28 cellular contexts compared by ENCODE assay signal in genomic region chr1:156638596-156638995, GRCh38. TPM values are rescaled to one million over a fixed set of nuclear protein-coding genes. Genes with fewer than 3 reads are reported as not detected.
A peak's percentile ranks its signal among the peaks of the same experiment; 100 is the strongest.
DNase-seq lines count a peak whose midpoint lies in the region; ATAC-seq, FAIRE-seq and TF ChIP-seq lines count a peak whose summit lies in the region.
"Had no signal": no experiment of that assay in that cellular context is flagged by ENCODE, and none has a peak within 500 bp of the region (broad histone marks: within the 10 kb centered on the region; RNA-seq: fewer than 3 reads in every experiment).

No MANE protein-coding gene starts in this region.

- no peak overlapping the region for H2AFZ ChIP-seq in endothelial cell of umbilical vein (ENCODE audit: low read depth, low read length)
- H2AFZ ChIP-seq in neuronal stem cell (ENCODE audit: low read length) = no peak overlapping the region
- no peak overlapping the region for H2AFZ ChIP-seq in H9 (ENCODE audit: low read length)
- H2AFZ ChIP-seq: neural progenitor cell had no signal

- H2AK5ac ChIP-seq in neuronal stem cell (ENCODE audit: low read depth, low read length) (peak overlapping the region; percentile 15), H9 (ENCODE audit: insufficient read length, low read length) (no peak overlapping the region)

- WGBS in neuronal stem cell (ENCODE audit: extremely low coverage in 2 of 2, insufficient read length in 2 of 2, insufficient replicate concordance in 1 of 2), 2 donors = no CpG with 5 or more reads among the region's 5 CpGs
- WGBS in H9 (ENCODE audit: extremely low coverage, insufficient read length, low lambda C conversion rate) = no CpG with 5 or more reads among the region's 5 CpGs

- no peaks in the 10 kb centered on the region; a peak in 1 of 5 replicates for H3K9me3 Mint-ChIP-seq in H9
- H3K9me3 Mint-ChIP-seq: neural progenitor cell; stimulated activated naive CD8-positive, alpha-beta T cell treated with anti-CD3 and anti-CD28 coated beads, Interleukin-15, Interleukin-2, amounts not matched to agents 100 ng/mL and 50 ng/mL, for 24 hours had no signal

- no peak overlapping the region for H2BK120ac ChIP-seq in neuronal stem cell (ENCODE audit: low read depth, low read length)
- H2BK120ac ChIP-seq in H9 (ENCODE audit: low read depth, low read length, poor library complexity, severe bottlenecking) = no peak overlapping the region

- no peak for ATAC-seq in upper lobe of right lung
- ATAC-seq: activated CD8-positive, alpha-beta T cell treated with anti-CD3 and anti-CD28 coated beads, Interleukin-2, amount 10 ng/mL, durations not matched to agents 7 days and 5 days had no signal

- H3K56ac ChIP-seq in H9 (ENCODE audit: insufficient read length, low read depth, low read length) = no peak overlapping the region

- peaks cover 93% of the 10 kb centered on the region for H3K27me3 Mint-ChIP-seq in H9 (ENCODE audit: low read depth)

- H2BK20ac ChIP-seq in H9 (ENCODE audit: low read depth, low read length, poor library complexity, severe bottlenecking) = no peak overlapping the region

- no peak overlapping the region for H4K5ac ChIP-seq in H9 (ENCODE audit: insufficient read length, low read depth, low read length)

- no peaks in the 10 kb centered on the region for H3K36me3 Mint-ChIP-seq in H9 (ENCODE audit: insufficient read depth in 1 of 3, low read depth in 3 of 3)
- H3K36me3 Mint-ChIP-seq: neural progenitor cell had no signal

- H3K4me3 ChIP-seq in endothelial cell of umbilical vein (replicated peaks in 1 of 3; ENCODE audit: insufficient read depth in 1 of 3, low read depth in 1 of 3, low read length in 3 of 3) = no peak overlapping the region
- no peak overlapping the region for H3K4me3 ChIP-seq in neuronal stem cell (ENCODE audit: low read length in 2 of 2)
- H3K4me3 ChIP-seq in upper lobe of right lung = no peak overlapping the region
- H3K4me3 ChIP-seq: BLaER1 treated with 17β-estradiol and CSF1 and Interleukin-3, amounts not matched to agents 10 nM and 100 nM; MG63; neural progenitor cell; prostate gland had no signal

- no peak for TF ChIP-seq POLR2A in endothelial cell of umbilical vein (IDR thresholded peaks at IDR 0.05; ENCODE audit: low read depth, low read length)

- peak overlapping the region; percentile 10 for H2BK5ac ChIP-seq in neuronal stem cell (ENCODE audit: low read length)
- H2BK5ac ChIP-seq in H9 (ENCODE audit: insufficient read length, low read length) = no peak overlapping the region

- no peak overlapping the region for H2BK15ac ChIP-seq in neuronal stem cell (ENCODE audit: low read length)
- H2BK15ac ChIP-seq in H9 (ENCODE audit: low read depth, low read length) = no peak overlapping the region

- dilution Hi-C loops in endothelial cell of umbilical vein (cut with MboI; ENCODE audit: extremely low pct_ligation_motif_present, low sequenced_read_pairs) = no loop called here

- BruUV-seq in endothelial cell of umbilical vein (replicated peaks; lab: Mats Ljungman, UMichigan) = no TSS peak

- no peak overlapping the region for H2BK12ac ChIP-seq in neuronal stem cell (ENCODE audit: low read length)
- no peak overlapping the region for H2BK12ac ChIP-seq in H9 (ENCODE audit: insufficient read length, low read depth, low read length)

- FAIRE-seq in endothelial cell of umbilical vein (lab: Jason Lieb, UNC) = no peak
- FAIRE-seq: HTR-8/SVneo had no signal

- H3K4me1 ChIP-seq in endothelial cell of umbilical vein (ENCODE audit: control insufficient read depth, extremely low read depth, insufficient read depth, low read length) = no peaks in the 10 kb centered on the region
- H3K4me1 ChIP-seq in neuronal stem cell (ENCODE audit: control insufficient read depth in 2 of 2, insufficient read depth in 1 of 2, low read depth in 1 of 2, low read length in 2 of 2) = peaks cover 13 to 14% of the 10 kb centered on the region in 2 donors
- H3K4me1 ChIP-seq in upper lobe of right lung = peaks cover 14% of the 10 kb centered on the region
- peaks cover 4% of the 10 kb centered on the region; the same call in 1 of the 2 replicates for H3K4me1 ChIP-seq in H9 (ENCODE audit: insufficient read depth, low read length)
- H3K4me1 ChIP-seq: prostate gland had no signal

- POLR2A ChIA-PET in endothelial cell of umbilical vein (lab: Charles Lee) = no interaction called here

- H3K4me2 ChIP-seq in endothelial cell of umbilical vein (ENCODE audit: insufficient read depth, low read length) (no peak overlapping the region), neuronal stem cell (ENCODE audit: insufficient read depth, low read length, poor library complexity, severe bottlenecking) (no peak overlapping the region), H9 (ENCODE audit: insufficient read depth, insufficient read length, low read length) (no peak overlapping the region)
- H3K4me2 ChIP-seq: BLaER1 treated with 17β-estradiol and CSF1 and Interleukin-3, amounts not matched to agents 10 nM and 100 nM; neural progenitor cell had no signal

- H4K20me1 ChIP-seq in endothelial cell of umbilical vein (replicated peaks; ENCODE audit: control insufficient read depth, extremely low read depth, insufficient read depth, low read length) (no peaks in the 10 kb centered on the region), H9 (ENCODE audit: control insufficient read depth, insufficient read depth, insufficient read length) (no peaks in the 10 kb centered on the region)

- no peak overlapping the region for H3K23ac ChIP-seq in neuronal stem cell (ENCODE audit: low read depth, low read length, poor library complexity)
- no peak overlapping the region for H3K23ac ChIP-seq in H9 (ENCODE audit: insufficient read length, low read depth, low read length)

- no peaks in the 10 kb centered on the region for H3K36me3 ChIP-seq in endothelial cell of umbilical vein (ENCODE audit: control insufficient read depth in 2 of 2, extremely low read depth in 1 of 2, insufficient read depth in 2 of 2, low read length in 2 of 2)
- H3K36me3 ChIP-seq in neuronal stem cell (replicated peaks in 1 of 2; ENCODE audit: control insufficient read depth in 2 of 2, insufficient read depth in 2 of 2, low read length in 2 of 2) = no peaks in the 10 kb centered on the region
- no peaks in the 10 kb centered on the region for H3K36me3 ChIP-seq in upper lobe of right lung
- H3K36me3 ChIP-seq: BLaER1 treated with 17β-estradiol and CSF1 and Interleukin-3, amounts not matched to agents 10 nM and 100 nM; MG63; neural progenitor cell; prostate gland had no signal

- H3K4me1 Mint-ChIP-seq in H9 = peaks cover 21 to 41% of the 10 kb centered on the region in 2 experiments

- H3K27ac Mint-ChIP-seq in H9 = peak overlapping the region in 1 of 3 experiments; percentile 45; a peak in 1 of 7 replicates
- H3K27ac Mint-ChIP-seq: activated CD8-positive, alpha-beta T cell treated with anti-CD3 and anti-CD28 coated beads, Interleukin-2, amount 10 ng/mL, durations not matched to agents 7 days and 5 days; neural progenitor cell; stimulated activated naive CD8-positive, alpha-beta T cell treated with anti-CD3 and anti-CD28 coated beads, Interleukin-15, Interleukin-2, amounts not matched to agents 100 ng/mL and 50 ng/mL, for 24 hours had no signal

- H4K91ac ChIP-seq in neuronal stem cell (ENCODE audit: low read depth, low read length, poor library complexity) = no peak overlapping the region
- H4K91ac ChIP-seq in H9 (ENCODE audit: insufficient read length, low read depth, low read length) = no peak overlapping the region

- H3K9me3 ChIP-seq in endothelial cell of umbilical vein (replicated peaks; ENCODE audit: control insufficient read depth, insufficient read depth, low read length) (no peaks in the 10 kb centered on the region), neuronal stem cell (replicated peaks in 1 of 2; ENCODE audit: control insufficient read depth in 2 of 2, insufficient read depth in 1 of 2, low read depth in 1 of 2, low read length in 2 of 2) (no peaks in the 10 kb centered on the region), upper lobe of right lung (no peaks in the 10 kb centered on the region), H9 (ENCODE audit: control insufficient read depth, low read depth, low read length) (no peaks in the 10 kb centered on the region)
- H3K9me3 ChIP-seq: BLaER1 treated with 17β-estradiol and CSF1 and Interleukin-3, amounts not matched to agents 10 nM and 100 nM; MG63; prostate gland had no signal

- no peak overlapping the region for H3K4me3 Mint-ChIP-seq in H9
- H3K4me3 Mint-ChIP-seq: activated CD8-positive, alpha-beta T cell treated with anti-CD3 and anti-CD28 coated beads, Interleukin-2, amount 10 ng/mL, durations not matched to agents 7 days and 5 days; stimulated activated naive CD8-positive, alpha-beta T cell treated with anti-CD3 and anti-CD28 coated beads, Interleukin-15, Interleukin-2, amounts not matched to agents 100 ng/mL and 50 ng/mL, for 24 hours had no signal

- DNase-seq in Ammon's horn (ENCODE audit: low spot score) (peak; percentile 71), NCI-H226 (peak; percentile 37), endothelial cell of umbilical vein (ENCODE audit: low read depth, low spot score) (no peak), neuronal stem cell (ENCODE audit: low spot score) (no peak), UCSD-AML1 (lab: John Stamatoyannopoulos, UW; ENCODE audit: unreplicated experiment) (no peak), upper lobe of right lung (no peak), H9 (no peak)
- DNase-seq in stimulated activated naive CD4-positive, alpha-beta T cell treated with Interleukin-2 at 50 U/mL for 16 hours (lab: John Stamatoyannopoulos, UW) = no peak
- DNase-seq: activated CD8-positive, alpha-beta T cell treated with anti-CD3 and anti-CD28 coated beads, Interleukin-2, amount 10 ng/mL, durations not matched to agents 7 days and 5 days; activated effector memory CD4-positive, alpha-beta T cell treated with anti-CD3 and anti-CD28 coated beads, Interleukin-2, amount 50 U/mL, for 16 hours; COR-L47; KG1; MG63; NCI-H1105 treated with DMSO at 0.1 percent for 48 hours; NCI-H2029; NCI-H446; NCI-H82; T-helper 2 cell; trophoblast cell had no signal

- CTCF ChIA-PET in endothelial cell of umbilical vein (lab: Charles Lee) = interaction anchor here (1.0 to 4.3 kb wide), 5 partner anchors 10 to 14 kb away, joined by 3 to 16 read pairs (median 7); no protein-coding TSS in a partner anchor

- intact Hi-C loops in endothelial cell of umbilical vein (cut with micrococcal nuclease) = no loop called here
- intact Hi-C loops in upper lobe of right lung (cut with DNase I) = no loop called here

- no peaks in the 10 kb centered on the region for H3K79me2 ChIP-seq in endothelial cell of umbilical vein (ENCODE audit: control insufficient read depth, insufficient read depth, low read length)
- H3K79me2 ChIP-seq in H9 (ENCODE audit: insufficient read depth, low read length) = no peaks in the 10 kb centered on the region

- H3K9ac ChIP-seq in endothelial cell of umbilical vein (replicated peaks; ENCODE audit: extremely low read depth, insufficient read depth, low read length) (no peak overlapping the region), neuronal stem cell (ENCODE audit: low read depth, low read length, poor library complexity) (no peak overlapping the region), H9 (ENCODE audit: extremely low read depth, insufficient read length, low read length) (no peak overlapping the region)
- H3K9ac ChIP-seq: BLaER1 treated with 17β-estradiol and CSF1 and Interleukin-3, amounts not matched to agents 10 nM and 100 nM; neural progenitor cell had no signal

- H3K27me3 ChIP-seq in endothelial cell of umbilical vein (ENCODE audit: control insufficient read depth in 2 of 2, insufficient read depth in 2 of 2, low read length in 2 of 2) (peaks cover 56 to 63% of the 10 kb centered on the region in 2 experiments), neuronal stem cell (ENCODE audit: control insufficient read depth in 3 of 3, insufficient read depth in 3 of 3, low read depth in 1 of 3, low read length in 3 of 3) (peaks cover 7 to 51% (median 33%) of the 10 kb centered on the region in 3 experiments), upper lobe of right lung (peaks cover 73% of the 10 kb centered on the region), H9 (ENCODE audit: insufficient read depth, low read length) (peaks cover 10% of the 10 kb centered on the region; the same call in 1 of the 2 replicates)

- H3K9me1 ChIP-seq in endothelial cell of umbilical vein (replicated peaks; ENCODE audit: control insufficient read depth, extremely low read depth, insufficient read depth, low read length) = no peaks in the 10 kb centered on the region

- H3K27ac ChIP-seq in endothelial cell of umbilical vein (ENCODE audit: insufficient read depth, low read depth, low read length) (no peak overlapping the region), neuronal stem cell (replicated peaks; ENCODE audit: low read length) (no peak overlapping the region), upper lobe of right lung (no peak overlapping the region), H9 (ENCODE audit: insufficient read length, low read depth, low read length) (no peak overlapping the region)
- H3K27ac ChIP-seq: BLaER1 treated with 17β-estradiol and CSF1 and Interleukin-3, amounts not matched to agents 10 nM and 100 nM; epithelial cell of prostate; neural progenitor cell; prostate gland had no signal

- H3K18ac ChIP-seq in neuronal stem cell (ENCODE audit: low read length) (no peak overlapping the region), H9 (ENCODE audit: insufficient read length, low read depth, low read length) (no peak overlapping the region)

- H3K79me1 ChIP-seq in neuronal stem cell (ENCODE audit: low read depth, low read length) = no peaks in the 10 kb centered on the region
- H3K79me1 ChIP-seq in H9 (ENCODE audit: insufficient read depth, low read depth, low read length, poor library complexity, severe bottlenecking) = no peaks in the 10 kb centered on the region

- TF ChIP-seq CTCF in endothelial cell of umbilical vein (IDR thresholded peaks at IDR 0.05; ENCODE audit: extremely low read depth in 1 of 2, insufficient read depth in 1 of 2, low read depth in 1 of 2, low read length in 2 of 2) = no peak
- no peak for TF ChIP-seq CTCF in upper lobe of right lung (IDR thresholded peaks at IDR 0.05)
- TF ChIP-seq CTCF in H9 (conservative IDR thresholded peaks at IDR 0.05) = no peak

- peaks cover 11% of the 10 kb centered on the region for H3K23me2 ChIP-seq in H9 (ENCODE audit: insufficient read length, low read depth, low read length, poor library complexity, severe bottlenecking)

- H3K14ac ChIP-seq in neuronal stem cell (ENCODE audit: low read length) (no peak overlapping the region), H9 (ENCODE audit: insufficient read depth, low read length) (no peak overlapping the region)

- H4K8ac ChIP-seq in neuronal stem cell (ENCODE audit: low read depth, low read length) = no peak overlapping the region
- no peak overlapping the region for H4K8ac ChIP-seq in H9 (replicated peaks; ENCODE audit: insufficient read length, low read depth, low read length)

- H3K4ac ChIP-seq in neuronal stem cell (ENCODE audit: low read length) (no peak overlapping the region), H9 (ENCODE audit: low read depth, low read length) (no peak overlapping the region)

- no peak overlapping the region for H3T11ph ChIP-seq in H9 (ENCODE audit: low read length)

RNA-seq across cellular contexts. Expression of gene BCAN, which starts 3.3 kb away (rescaled TPM):
- total RNA-seq in endothelial cell of umbilical vein (not detected in 2 replicates), upper lobe of right lung (not detected), H9 (2021) (0.88 and 1.2 TPM in 2 replicates)
- 0.14 and 0.15 TPM in 2 replicates for polyA plus RNA-seq in endothelial cell of umbilical vein
- 0.05 and 0.14 TPM in 2 replicates for polyA plus RNA-seq in endothelial cell of umbilical vein (2011; cell fraction: cytosol; rRNA removed)
- 0.07 TPM in 1 of 2 replicates, not detected in the other for polyA plus RNA-seq in endothelial cell of umbilical vein (2011; cell fraction: nucleus; rRNA removed)
- 0.08 and 0.15 TPM in 2 replicates for polyA plus RNA-seq in endothelial cell of umbilical vein (2012)
- 0.15 TPM in 1 of 2 replicates, not detected in the other for polyA minus RNA-seq in endothelial cell of umbilical vein
- not detected for polyA minus RNA-seq in endothelial cell of umbilical vein (2011; cell fraction: cytosol; rRNA and poly(A)+ RNA removed)
- polyA minus RNA-seq in endothelial cell of umbilical vein (2011; cell fraction: nucleus; rRNA and poly(A)+ RNA removed) = not detected in 2 replicates
- 0.89 TPM for polyA plus RNA-seq in neuronal stem cell (2013, experiment 1 of 2)
- 0.54 TPM for polyA plus RNA-seq in neuronal stem cell (2013, experiment 2 of 2)
- total RNA-seq: activated CD8-positive, alpha-beta T cell treated with anti-CD3 and anti-CD28 coated beads, Interleukin-2, amount 10 ng/mL, durations not matched to agents 7 days and 5 days; lung microvascular endothelial cell; OCI-LY7 had no signal

RNA-seq across cellular contexts. Expression of gene HAPLN2, which starts 19.4 kb away (rescaled TPM):
- not detected in 2 replicates for total RNA-seq in endothelial cell of umbilical vein
- 0.14 TPM in 1 of 2 replicates, not detected in the other for polyA plus RNA-seq in endothelial cell of umbilical vein
- polyA plus RNA-seq in endothelial cell of umbilical vein (2011; cell fraction: cytosol; rRNA removed) = not detected in 2 replicates
- 0.68 and 0.70 TPM in 2 replicates for polyA plus RNA-seq in endothelial cell of umbilical vein (2011; cell fraction: nucleus; rRNA removed)
- polyA plus RNA-seq in endothelial cell of umbilical vein (2012) = not detected in 2 replicates
- not detected in 2 replicates for polyA minus RNA-seq in endothelial cell of umbilical vein
- not detected for polyA minus RNA-seq in endothelial cell of umbilical vein (2011; cell fraction: cytosol; rRNA and poly(A)+ RNA removed)
- polyA minus RNA-seq in endothelial cell of umbilical vein (2011; cell fraction: nucleus; rRNA and poly(A)+ RNA removed) = not detected in 2 replicates
- 1.8 TPM for polyA plus RNA-seq in neuronal stem cell (2013, experiment 1 of 2)
- polyA plus RNA-seq in neuronal stem cell (2013, experiment 2 of 2) = 1.7 TPM
- 0.78 TPM for total RNA-seq in upper lobe of right lung
- 0.44 and 0.46 TPM in 2 replicates for total RNA-seq in H9 (2021)
- total RNA-seq: activated CD8-positive, alpha-beta T cell treated with anti-CD3 and anti-CD28 coated beads, Interleukin-2, amount 10 ng/mL, durations not matched to agents 7 days and 5 days; kidney epithelial cell; lung microvascular endothelial cell had no signal

RNA-seq across cellular contexts. Expression of gene GPATCH4, which starts 37.3 kb away (rescaled TPM):
- total RNA-seq in endothelial cell of umbilical vein (29.2 and 32.0 TPM in 2 replicates), upper lobe of right lung (22.4 TPM), H9 (2021) (64.6 and 71.7 TPM in 2 replicates)
- polyA plus RNA-seq in endothelial cell of umbilical vein = 15.5 and 22.4 TPM in 2 replicates
- polyA plus RNA-seq in endothelial cell of umbilical vein (2011; cell fraction: cytosol; rRNA removed) = 30.0 and 42.1 TPM in 2 replicates
- 46.6 and 52.0 TPM in 2 replicates for polyA plus RNA-seq in endothelial cell of umbilical vein (2011; cell fraction: nucleus; rRNA removed)
- 39.0 and 64.5 TPM in 2 replicates for polyA plus RNA-seq in endothelial cell of umbilical vein (2012)
- polyA minus RNA-seq in endothelial cell of umbilical vein = 38.2 and 48.0 TPM in 2 replicates
- 37.6 TPM for polyA minus RNA-seq in endothelial cell of umbilical vein (2011; cell fraction: cytosol; rRNA and poly(A)+ RNA removed)
- 26.2 and 46.5 TPM in 2 replicates for polyA minus RNA-seq in endothelial cell of umbilical vein (2011; cell fraction: nucleus; rRNA and poly(A)+ RNA removed)
- polyA plus RNA-seq in neuronal stem cell (2013, experiment 1 of 2) = 17.6 TPM
- 17.2 TPM for polyA plus RNA-seq in neuronal stem cell (2013, experiment 2 of 2)

RNA-seq across cellular contexts. Expression of gene NES, which starts 38.6 kb away (rescaled TPM):
- total RNA-seq in endothelial cell of umbilical vein = 269 and 274 TPM in 2 replicates
- polyA plus RNA-seq in endothelial cell of umbilical vein = 15.5 and 19.4 TPM in 2 replicates
- 34.7 and 34.8 TPM in 2 replicates for polyA plus RNA-seq in endothelial cell of umbilical vein (2011; cell fraction: cytosol; rRNA removed)
- polyA plus RNA-seq in endothelial cell of umbilical vein (2011; cell fraction: nucleus; rRNA removed) = 54.3 and 59.9 TPM in 2 replicates
- polyA plus RNA-seq in endothelial cell of umbilical vein (2012) = 91.3 and 128 TPM in 2 replicates
- polyA minus RNA-seq in endothelial cell of umbilical vein = 27.1 and 31.8 TPM in 2 replicates
- polyA minus RNA-seq in endothelial cell of umbilical vein (2011; cell fraction: cytosol; rRNA and poly(A)+ RNA removed) = 1.3 TPM
- 14.7 and 17.6 TPM in 2 replicates for polyA minus RNA-seq in endothelial cell of umbilical vein (2011; cell fraction: nucleus; rRNA and poly(A)+ RNA removed)
- 150 TPM for polyA plus RNA-seq in neuronal stem cell (2013, experiment 1 of 2)
- polyA plus RNA-seq in neuronal stem cell (2013, experiment 2 of 2) = 143 TPM
- total RNA-seq in upper lobe of right lung = 54.7 TPM
- total RNA-seq in H9 (2021) = 167 and 168 TPM in 2 replicates
- total RNA-seq: activated CD8-positive, alpha-beta T cell treated with anti-CD3 and anti-CD28 coated beads, Interleukin-2, amount 10 ng/mL, durations not matched to agents 7 days and 5 days; OCI-LY7 had no signal

RNA-seq across cellular contexts. Expression of gene NAXE, which starts 47.0 kb away (rescaled TPM):
- total RNA-seq in endothelial cell of umbilical vein (74.0 and 76.2 TPM in 2 replicates), upper lobe of right lung (69.2 TPM), H9 (2021) (96.6 and 100 TPM in 2 replicates)
- 187 and 210 TPM in 2 replicates for polyA plus RNA-seq in endothelial cell of umbilical vein
- polyA plus RNA-seq in endothelial cell of umbilical vein (2011; cell fraction: cytosol; rRNA removed) = 143 and 154 TPM in 2 replicates
- 62.0 and 82.1 TPM in 2 replicates for polyA plus RNA-seq in endothelial cell of umbilical vein (2011; cell fraction: nucleus; rRNA removed)
- polyA plus RNA-seq in endothelial cell of umbilical vein (2012) = 90.9 and 109 TPM in 2 replicates
- 97.8 and 109 TPM in 2 replicates for polyA minus RNA-seq in endothelial cell of umbilical vein
- 91.6 TPM for polyA minus RNA-seq in endothelial cell of umbilical vein (2011; cell fraction: cytosol; rRNA and poly(A)+ RNA removed)
- polyA minus RNA-seq in endothelial cell of umbilical vein (2011; cell fraction: nucleus; rRNA and poly(A)+ RNA removed) = 26.3 and 33.7 TPM in 2 replicates
- polyA plus RNA-seq in neuronal stem cell (2013, experiment 1 of 2) = 46.7 TPM
- 47.1 TPM for polyA plus RNA-seq in neuronal stem cell (2013, experiment 2 of 2)

Comparison
In these comparisons a context has a peak if more than half of its experiments do, and no peak if none do; other contexts are left out.
1. DNase-seq: peak in Ammon's horn (single experiment) and NCI-H226 (single experiment); none in endothelial cell of umbilical vein (single experiment), neuronal stem cell (single experiment), UCSD-AML1 (single experiment), upper lobe of right lung (single experiment), H9 (single experiment) and stimulated activated naive CD4-positive, alpha-beta T cell treated with Interleukin-2 at 50 U/mL for 16 hours (single experiment).